ENCODE assay signal across 1 cellular context in the genomic region with DNA sequence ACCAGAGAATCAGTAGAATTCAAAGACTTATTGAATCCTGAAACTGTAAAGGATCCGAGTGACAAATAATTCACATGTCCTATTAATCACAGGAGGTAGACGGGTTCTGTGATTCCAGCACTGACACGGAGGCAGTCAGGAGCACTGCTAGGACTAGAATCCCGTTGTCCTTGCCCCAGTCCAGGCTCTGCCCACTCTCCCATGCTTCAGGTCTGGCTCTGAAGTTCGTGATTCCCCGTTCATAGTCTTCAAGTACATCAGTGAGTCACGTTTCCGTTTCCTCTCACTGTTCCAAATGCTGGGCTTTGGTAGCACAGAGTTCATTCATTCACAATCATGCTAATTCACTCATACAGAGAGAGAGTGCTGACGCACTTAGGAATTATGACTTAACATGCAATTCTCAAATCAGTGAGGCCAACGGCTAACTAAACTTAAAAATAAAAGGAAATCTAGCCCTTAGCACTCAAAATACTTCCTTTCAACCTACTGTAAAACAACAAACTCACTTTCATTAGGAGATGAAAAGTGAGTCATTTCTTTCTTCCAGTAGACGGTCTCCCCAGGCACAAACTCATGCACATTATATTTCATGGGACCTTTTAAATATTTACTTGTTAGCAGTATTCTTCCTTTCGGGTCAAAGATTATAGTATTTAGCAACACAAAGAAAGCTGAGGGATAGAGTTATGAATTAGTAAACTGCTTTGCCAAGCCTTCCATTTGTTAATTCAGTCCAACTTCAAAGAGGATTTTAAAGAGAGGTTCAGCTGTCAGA.
TF ChIP-seq lines count a peak whose summit lies in the region.

No MANE protein-coding gene starts in this region.

TF ChIP-seq in HEK293, 187 proteins besides CTCF, POLR2A, EP300 and RAD21 (continued from another document and continues in another):
- TF ChIP-seq, protein P1, sequence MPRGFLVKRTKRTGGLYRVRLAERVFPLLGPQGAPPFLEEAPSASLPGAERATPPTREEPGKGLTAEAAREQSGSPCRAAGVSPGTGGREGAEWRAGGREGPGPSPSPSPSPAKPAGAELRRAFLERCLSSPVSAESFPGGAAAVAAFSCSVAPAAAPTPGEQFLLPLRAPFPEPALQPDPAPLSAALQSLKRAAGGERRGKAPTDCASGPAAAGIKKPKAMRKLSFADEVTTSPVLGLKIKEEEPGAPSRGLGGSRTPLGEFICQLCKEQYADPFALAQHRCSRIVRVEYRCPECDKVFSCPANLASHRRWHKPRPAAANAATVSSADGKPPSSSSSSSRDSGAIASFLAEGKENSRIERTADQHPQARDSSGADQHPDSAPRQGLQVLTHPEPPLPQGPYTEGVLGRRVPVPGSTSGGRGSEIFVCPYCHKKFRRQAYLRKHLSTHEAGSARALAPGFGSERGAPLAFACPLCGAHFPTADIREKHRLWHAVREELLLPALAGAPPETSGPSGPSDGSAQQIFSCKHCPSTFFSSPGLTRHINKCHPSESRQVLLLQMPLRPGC (tag by site-specific recombination; IDR thresholded peaks at IDR 0.05) = peak; percentile 93
- TF ChIP-seq ZEB2 (tag by site-specific recombination; IDR thresholded peaks at IDR 0.05) = peak; percentile 67; the same call in 1 of the 2 replicates
- no peak for TF ChIP-seq ZNF394 (tag by site-specific recombination; IDR thresholded peaks at IDR 0.05; ENCODE audit: borderline replicate concordance)
- TF ChIP-seq ZNF391 (tag by site-specific recombination; IDR thresholded peaks at IDR 0.05; ENCODE audit: borderline replicate concordance, low read depth) = peak; percentile 29; the same call in 1 of the 2 replicates
- no peak for TF ChIP-seq ZNF791 (tag by site-specific recombination; IDR thresholded peaks at IDR 0.05)
- TF ChIP-seq ZNF423 (tag by site-specific recombination; IDR thresholded peaks at IDR 0.05) = no peak
- TF ChIP-seq, protein P2, sequence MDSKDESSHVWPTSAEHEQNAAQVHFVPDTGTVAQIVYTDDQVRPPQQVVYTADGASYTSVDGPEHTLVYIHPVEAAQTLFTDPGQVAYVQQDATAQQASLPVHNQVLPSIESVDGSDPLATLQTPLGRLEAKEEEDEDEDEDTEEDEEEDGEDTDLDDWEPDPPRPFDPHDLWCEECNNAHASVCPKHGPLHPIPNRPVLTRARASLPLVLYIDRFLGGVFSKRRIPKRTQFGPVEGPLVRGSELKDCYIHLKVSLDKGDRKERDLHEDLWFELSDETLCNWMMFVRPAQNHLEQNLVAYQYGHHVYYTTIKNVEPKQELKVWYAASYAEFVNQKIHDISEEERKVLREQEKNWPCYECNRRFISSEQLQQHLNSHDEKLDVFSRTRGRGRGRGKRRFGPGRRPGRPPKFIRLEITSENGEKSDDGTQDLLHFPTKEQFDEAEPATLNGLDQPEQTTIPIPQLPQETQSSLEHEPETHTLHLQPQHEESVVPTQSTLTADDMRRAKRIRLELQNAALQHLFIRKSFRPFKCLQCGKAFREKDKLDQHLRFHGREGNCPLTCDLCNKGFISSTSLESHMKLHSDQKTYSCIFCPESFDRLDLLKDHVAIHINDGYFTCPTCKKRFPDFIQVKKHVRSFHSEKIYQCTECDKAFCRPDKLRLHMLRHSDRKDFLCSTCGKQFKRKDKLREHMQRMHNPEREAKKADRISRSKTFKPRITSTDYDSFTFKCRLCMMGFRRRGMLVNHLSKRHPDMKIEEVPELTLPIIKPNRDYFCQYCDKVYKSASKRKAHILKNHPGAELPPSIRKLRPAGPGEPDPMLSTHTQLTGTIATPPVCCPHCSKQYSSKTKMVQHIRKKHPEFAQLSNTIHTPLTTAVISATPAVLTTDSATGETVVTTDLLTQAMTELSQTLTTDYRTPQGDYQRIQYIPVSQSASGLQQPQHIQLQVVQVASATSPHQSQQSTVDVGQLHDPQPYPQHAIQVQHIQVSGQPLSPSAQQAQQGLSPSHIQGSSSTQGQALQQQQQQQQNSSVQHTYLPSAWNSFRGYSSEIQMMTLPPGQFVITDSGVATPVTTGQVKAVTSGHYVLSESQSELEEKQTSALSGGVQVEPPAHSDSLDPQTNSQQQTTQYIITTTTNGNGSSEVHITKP (tag by site-specific recombination; IDR thresholded peaks at IDR 0.05) = no peak
- peak; percentile 90 for TF ChIP-seq ZNF600 (tag by site-specific recombination; IDR thresholded peaks at IDR 0.05)
- TF ChIP-seq ZNF302 (tag by site-specific recombination; IDR thresholded peaks at IDR 0.05; ENCODE audit: low read depth) = no peak
- no peak for TF ChIP-seq KLF9 (tag by site-specific recombination; IDR thresholded peaks at IDR 0.05; ENCODE audit: low read depth)
- TF ChIP-seq, protein P3, sequence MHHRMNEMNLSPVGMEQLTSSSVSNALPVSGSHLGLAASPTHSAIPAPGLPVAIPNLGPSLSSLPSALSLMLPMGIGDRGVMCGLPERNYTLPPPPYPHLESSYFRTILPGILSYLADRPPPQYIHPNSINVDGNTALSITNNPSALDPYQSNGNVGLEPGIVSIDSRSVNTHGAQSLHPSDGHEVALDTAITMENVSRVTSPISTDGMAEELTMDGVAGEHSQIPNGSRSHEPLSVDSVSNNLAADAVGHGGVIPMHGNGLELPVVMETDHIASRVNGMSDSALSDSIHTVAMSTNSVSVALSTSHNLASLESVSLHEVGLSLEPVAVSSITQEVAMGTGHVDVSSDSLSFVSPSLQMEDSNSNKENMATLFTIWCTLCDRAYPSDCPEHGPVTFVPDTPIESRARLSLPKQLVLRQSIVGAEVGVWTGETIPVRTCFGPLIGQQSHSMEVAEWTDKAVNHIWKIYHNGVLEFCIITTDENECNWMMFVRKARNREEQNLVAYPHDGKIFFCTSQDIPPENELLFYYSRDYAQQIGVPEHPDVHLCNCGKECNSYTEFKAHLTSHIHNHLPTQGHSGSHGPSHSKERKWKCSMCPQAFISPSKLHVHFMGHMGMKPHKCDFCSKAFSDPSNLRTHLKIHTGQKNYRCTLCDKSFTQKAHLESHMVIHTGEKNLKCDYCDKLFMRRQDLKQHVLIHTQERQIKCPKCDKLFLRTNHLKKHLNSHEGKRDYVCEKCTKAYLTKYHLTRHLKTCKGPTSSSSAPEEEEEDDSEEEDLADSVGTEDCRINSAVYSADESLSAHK (tag by site-specific recombination; IDR thresholded peaks at IDR 0.05) = no peak
- TF ChIP-seq SCRT2 (tag by site-specific recombination; IDR thresholded peaks at IDR 0.05) = no peak
- peak; percentile 68 for TF ChIP-seq WT1 (tag by site-specific recombination; IDR thresholded peaks at IDR 0.05)
- TF ChIP-seq ZNF544 (tag by site-specific recombination; IDR thresholded peaks at IDR 0.05) = no peak
- TF ChIP-seq, protein P4, sequence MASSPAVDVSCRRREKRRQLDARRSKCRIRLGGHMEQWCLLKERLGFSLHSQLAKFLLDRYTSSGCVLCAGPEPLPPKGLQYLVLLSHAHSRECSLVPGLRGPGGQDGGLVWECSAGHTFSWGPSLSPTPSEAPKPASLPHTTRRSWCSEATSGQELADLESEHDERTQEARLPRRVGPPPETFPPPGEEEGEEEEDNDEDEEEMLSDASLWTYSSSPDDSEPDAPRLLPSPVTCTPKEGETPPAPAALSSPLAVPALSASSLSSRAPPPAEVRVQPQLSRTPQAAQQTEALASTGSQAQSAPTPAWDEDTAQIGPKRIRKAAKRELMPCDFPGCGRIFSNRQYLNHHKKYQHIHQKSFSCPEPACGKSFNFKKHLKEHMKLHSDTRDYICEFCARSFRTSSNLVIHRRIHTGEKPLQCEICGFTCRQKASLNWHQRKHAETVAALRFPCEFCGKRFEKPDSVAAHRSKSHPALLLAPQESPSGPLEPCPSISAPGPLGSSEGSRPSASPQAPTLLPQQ (tag by site-specific recombination; IDR thresholded peaks at IDR 0.05) = no peak
- TF ChIP-seq TRIM28 (IDR thresholded peaks at IDR 0.05; ENCODE audit: borderline replicate concordance, low read length) = peak; percentile 86; the same call in 1 of the 2 replicates
- no peak for TF ChIP-seq ZNF624 (tag by site-specific recombination; IDR thresholded peaks at IDR 0.05)
- TF ChIP-seq OSR2 (tag by site-specific recombination; IDR thresholded peaks at IDR 0.05) = peak; percentile 92
- no peak for TF ChIP-seq ZNF114 (tag by site-specific recombination; IDR thresholded peaks at IDR 0.05)
- no peak for TF ChIP-seq ZNF501 (tag by site-specific recombination; IDR thresholded peaks at IDR 0.05)
- no peak for TF ChIP-seq ZNF585B (tag by site-specific recombination; IDR thresholded peaks at IDR 0.05)
- no peak for TF ChIP-seq FEZF1 (tag by site-specific recombination; IDR thresholded peaks at IDR 0.05)
- peak; percentile 99 for TF ChIP-seq ZNF24 (tag by site-specific recombination; IDR thresholded peaks at IDR 0.05)
- TF ChIP-seq PRDM1 (tag by site-specific recombination; IDR thresholded peaks at IDR 0.05) = peak; percentile 95
- TF ChIP-seq, protein P5, sequence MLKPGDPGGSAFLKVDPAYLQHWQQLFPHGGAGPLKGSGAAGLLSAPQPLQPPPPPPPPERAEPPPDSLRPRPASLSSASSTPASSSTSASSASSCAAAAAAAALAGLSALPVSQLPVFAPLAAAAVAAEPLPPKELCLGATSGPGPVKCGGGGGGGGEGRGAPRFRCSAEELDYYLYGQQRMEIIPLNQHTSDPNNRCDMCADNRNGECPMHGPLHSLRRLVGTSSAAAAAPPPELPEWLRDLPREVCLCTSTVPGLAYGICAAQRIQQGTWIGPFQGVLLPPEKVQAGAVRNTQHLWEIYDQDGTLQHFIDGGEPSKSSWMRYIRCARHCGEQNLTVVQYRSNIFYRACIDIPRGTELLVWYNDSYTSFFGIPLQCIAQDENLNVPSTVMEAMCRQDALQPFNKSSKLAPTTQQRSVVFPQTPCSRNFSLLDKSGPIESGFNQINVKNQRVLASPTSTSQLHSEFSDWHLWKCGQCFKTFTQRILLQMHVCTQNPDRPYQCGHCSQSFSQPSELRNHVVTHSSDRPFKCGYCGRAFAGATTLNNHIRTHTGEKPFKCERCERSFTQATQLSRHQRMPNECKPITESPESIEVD (tag by site-specific recombination; IDR thresholded peaks at IDR 0.05) = peak; percentile 100
- no peak for TF ChIP-seq ZFP37 (tag by site-specific recombination; IDR thresholded peaks at IDR 0.05)
- peak; percentile 57 for TF ChIP-seq SP2 (tag by site-specific recombination; IDR thresholded peaks at IDR 0.05)
- TF ChIP-seq, protein P6, sequence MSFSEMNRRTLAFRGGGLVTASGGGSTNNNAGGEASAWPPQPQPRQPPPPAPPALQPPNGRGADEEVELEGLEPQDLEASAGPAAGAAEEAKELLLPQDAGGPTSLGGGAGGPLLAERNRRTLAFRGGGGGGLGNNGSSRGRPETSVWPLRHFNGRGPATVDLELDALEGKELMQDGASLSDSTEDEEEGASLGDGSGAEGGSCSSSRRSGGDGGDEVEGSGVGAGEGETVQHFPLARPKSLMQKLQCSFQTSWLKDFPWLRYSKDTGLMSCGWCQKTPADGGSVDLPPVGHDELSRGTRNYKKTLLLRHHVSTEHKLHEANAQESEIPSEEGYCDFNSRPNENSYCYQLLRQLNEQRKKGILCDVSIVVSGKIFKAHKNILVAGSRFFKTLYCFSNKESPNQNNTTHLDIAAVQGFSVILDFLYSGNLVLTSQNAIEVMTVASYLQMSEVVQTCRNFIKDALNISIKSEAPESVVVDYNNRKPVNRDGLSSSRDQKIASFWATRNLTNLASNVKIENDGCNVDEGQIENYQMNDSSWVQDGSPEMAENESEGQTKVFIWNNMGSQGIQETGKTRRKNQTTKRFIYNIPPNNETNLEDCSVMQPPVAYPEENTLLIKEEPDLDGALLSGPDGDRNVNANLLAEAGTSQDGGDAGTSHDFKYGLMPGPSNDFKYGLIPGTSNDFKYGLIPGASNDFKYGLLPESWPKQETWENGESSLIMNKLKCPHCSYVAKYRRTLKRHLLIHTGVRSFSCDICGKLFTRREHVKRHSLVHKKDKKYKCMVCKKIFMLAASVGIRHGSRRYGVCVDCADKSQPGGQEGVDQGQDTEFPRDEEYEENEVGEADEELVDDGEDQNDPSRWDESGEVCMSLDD (tag by site-specific recombination; IDR thresholded peaks at IDR 0.05) = no peak
- 0 out of 2 replicates have a peak, but pooled peaks have one; percentile 27 for TF ChIP-seq ZFP69B (tag by site-specific recombination; IDR thresholded peaks at IDR 0.05)
- TF ChIP-seq, protein P7, sequence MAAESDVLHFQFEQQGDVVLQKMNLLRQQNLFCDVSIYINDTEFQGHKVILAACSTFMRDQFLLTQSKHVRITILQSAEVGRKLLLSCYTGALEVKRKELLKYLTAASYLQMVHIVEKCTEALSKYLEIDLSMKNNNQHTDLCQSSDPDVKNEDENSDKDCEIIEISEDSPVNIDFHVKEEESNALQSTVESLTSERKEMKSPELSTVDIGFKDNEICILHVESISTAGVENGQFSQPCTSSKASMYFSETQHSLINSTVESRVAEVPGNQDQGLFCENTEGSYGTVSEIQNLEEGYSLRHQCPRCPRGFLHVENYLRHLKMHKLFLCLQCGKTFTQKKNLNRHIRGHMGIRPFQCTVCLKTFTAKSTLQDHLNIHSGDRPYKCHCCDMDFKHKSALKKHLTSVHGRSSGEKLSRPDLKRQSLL (tag by site-specific recombination; IDR thresholded peaks at IDR 0.05) = no peak
- TF ChIP-seq ZNF140 (tag by site-specific recombination; IDR thresholded peaks at IDR 0.05) = no peak
- TF ChIP-seq, protein P8, sequence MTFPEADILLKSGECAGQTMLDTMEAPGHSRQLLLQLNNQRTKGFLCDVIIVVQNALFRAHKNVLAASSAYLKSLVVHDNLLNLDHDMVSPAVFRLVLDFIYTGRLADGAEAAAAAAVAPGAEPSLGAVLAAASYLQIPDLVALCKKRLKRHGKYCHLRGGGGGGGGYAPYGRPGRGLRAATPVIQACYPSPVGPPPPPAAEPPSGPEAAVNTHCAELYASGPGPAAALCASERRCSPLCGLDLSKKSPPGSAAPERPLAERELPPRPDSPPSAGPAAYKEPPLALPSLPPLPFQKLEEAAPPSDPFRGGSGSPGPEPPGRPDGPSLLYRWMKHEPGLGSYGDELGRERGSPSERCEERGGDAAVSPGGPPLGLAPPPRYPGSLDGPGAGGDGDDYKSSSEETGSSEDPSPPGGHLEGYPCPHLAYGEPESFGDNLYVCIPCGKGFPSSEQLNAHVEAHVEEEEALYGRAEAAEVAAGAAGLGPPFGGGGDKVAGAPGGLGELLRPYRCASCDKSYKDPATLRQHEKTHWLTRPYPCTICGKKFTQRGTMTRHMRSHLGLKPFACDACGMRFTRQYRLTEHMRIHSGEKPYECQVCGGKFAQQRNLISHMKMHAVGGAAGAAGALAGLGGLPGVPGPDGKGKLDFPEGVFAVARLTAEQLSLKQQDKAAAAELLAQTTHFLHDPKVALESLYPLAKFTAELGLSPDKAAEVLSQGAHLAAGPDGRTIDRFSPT (tag by site-specific recombination; IDR thresholded peaks at IDR 0.05) = peak; percentile 40; the same call in 1 of the 2 replicates
- no peak for TF ChIP-seq ZNF610 (tag by site-specific recombination; IDR thresholded peaks at IDR 0.05; ENCODE audit: borderline replicate concordance)
- TF ChIP-seq ZNF274 (IDR thresholded peaks at IDR 0.05; ENCODE audit: low read length) = no peak
- no peak for TF ChIP-seq ZNF274 (tag by site-specific recombination; IDR thresholded peaks at IDR 0.05; ENCODE audit: borderline replicate concordance)
- TF ChIP-seq, protein P9, sequence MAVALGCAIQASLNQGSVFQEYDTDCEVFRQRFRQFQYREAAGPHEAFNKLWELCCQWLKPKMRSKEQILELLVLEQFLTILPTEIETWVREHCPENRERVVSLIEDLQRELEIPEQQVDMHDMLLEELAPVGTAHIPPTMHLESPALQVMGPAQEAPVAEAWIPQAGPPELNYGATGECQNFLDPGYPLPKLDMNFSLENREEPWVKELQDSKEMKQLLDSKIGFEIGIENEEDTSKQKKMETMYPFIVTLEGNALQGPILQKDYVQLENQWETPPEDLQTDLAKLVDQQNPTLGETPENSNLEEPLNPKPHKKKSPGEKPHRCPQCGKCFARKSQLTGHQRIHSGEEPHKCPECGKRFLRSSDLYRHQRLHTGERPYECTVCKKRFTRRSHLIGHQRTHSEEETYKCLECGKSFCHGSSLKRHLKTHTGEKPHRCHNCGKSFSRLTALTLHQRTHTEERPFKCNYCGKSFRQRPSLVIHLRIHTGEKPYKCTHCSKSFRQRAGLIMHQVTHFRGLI (tag by site-specific recombination; IDR thresholded peaks at IDR 0.05) = peak; percentile 56; the same call in 1 of the 2 replicates
